In the genomic region with DNA sequence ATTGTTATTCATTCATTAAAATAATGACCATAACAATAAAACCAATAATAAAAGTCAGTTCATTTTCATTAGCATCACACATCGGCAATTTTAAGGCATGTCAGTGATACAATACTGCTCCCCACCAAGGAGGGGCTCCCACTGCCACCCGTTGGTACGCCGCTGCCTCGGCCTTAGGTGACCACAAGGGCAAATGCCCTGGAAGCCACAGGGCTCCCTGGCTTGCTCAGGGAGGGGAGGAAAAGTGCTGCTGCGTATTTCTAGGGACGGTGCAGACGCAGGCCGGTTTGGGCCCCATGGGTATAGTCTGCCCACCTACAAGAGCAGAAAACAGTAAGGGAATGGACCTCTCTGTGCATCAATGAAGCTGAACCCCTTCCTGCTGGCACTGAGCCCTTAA, we compare ENCODE assay signal across 19 cellular contexts.
A peak's percentile ranks its signal among the peaks of the same experiment; 100 is the strongest.
DNase-seq lines count a peak whose midpoint lies in the region; ATAC-seq and TF ChIP-seq lines count a peak whose summit lies in the region.
"Had no signal": no experiment of that assay in that cellular context is flagged by ENCODE, and none has a peak within 500 bp of the region (broad histone marks: within the 10 kb centered on the region; RNA-seq: fewer than 3 reads in every experiment).

No MANE protein-coding gene starts in this region.

- H3K4me3 ChIP-seq in BLaER1 treated with 17β-estradiol and CSF1 and Interleukin-3, amounts not matched to agents 10 nM and 100 nM = peak overlapping the region in 2 of 10 experiments; percentile 23 to 24; a peak in 3 of 20 replicates
- H3K4me3 ChIP-seq in neural progenitor cell = no peak overlapping the region
- H3K4me3 ChIP-seq: A549, GM23248 had no signal

- TF ChIP-seq CTCF in WTC11 (IDR thresholded peaks at IDR 0.05) = no peak
- TF ChIP-seq CTCF in neural progenitor cell (IDR thresholded peaks at IDR 0.05) = no peak

- H4K20me1 ChIP-seq in BLaER1 treated with 17β-estradiol and CSF1 and Interleukin-3, amounts not matched to agents 10 nM and 100 nM = peaks cover 0 to 39% (median 21%) of the 10 kb centered on the region in 11 experiments; a peak in 14 of 22 replicates
- peaks cover 12% of the 10 kb centered on the region for H4K20me1 ChIP-seq in neural progenitor cell (ENCODE audit: low read depth)

- no peaks in the 10 kb centered on the region for H3K9me3 ChIP-seq in BLaER1 treated with 17β-estradiol and CSF1 and Interleukin-3, amounts not matched to agents 10 nM and 100 nM (replicated peaks in 1 of 11)
- no peaks in the 10 kb centered on the region for H3K9me3 ChIP-seq in neural progenitor cell (ENCODE audit: low read depth)
- H3K9me3 ChIP-seq: A549, BE2C, Caco-2 had no signal

- POLR2A ChIA-PET in WTC11 (lab: Charles Lee) = no interaction called here

- peak; percentile 29 for ATAC-seq in WTC11
- ATAC-seq in HG03039 (IDR thresholded peaks at IDR 0.05; ENCODE audit: unreplicated experiment) = no peak
- ATAC-seq: CD8-positive, alpha-beta T cell had no signal

- H3K27me3 ChIP-seq in BLaER1 treated with 17β-estradiol and CSF1 and Interleukin-3, amounts not matched to agents 10 nM and 100 nM = peaks cover 18 to 42% (median 31%) of the 10 kb centered on the region in 11 experiments; a peak in 20 of 22 replicates
- H3K27me3 ChIP-seq in neural progenitor cell = no peaks in the 10 kb centered on the region
- H3K27me3 ChIP-seq: BE2C had no signal

- no peaks in the 10 kb centered on the region for H3K36me3 Mint-ChIP-seq in WTC11
- H3K36me3 Mint-ChIP-seq in neural progenitor cell = no peaks in the 10 kb centered on the region
- no peaks in the 10 kb centered on the region for H3K36me3 Mint-ChIP-seq in activated T-helper 2 cell treated with anti-CD3 and anti-CD28 coated beads, Interferon-gamma antibody, Interleukin-2, Interleukin-4, amounts not matched to agents 10 μg/mL and 5 μg/mL and 100 μg/mL, durations not matched to agents 14 hours and 24 hours and 36 hours (ENCODE audit: low read depth)
- no peaks in the 10 kb centered on the region for H3K36me3 Mint-ChIP-seq in T-helper 2 cell treated with Interferon-gamma antibody and Interleukin-4, amounts not matched to agents 5 μg/mL and 100 μg/mL, for 36 hours (ENCODE audit: low read depth)
- H3K36me3 Mint-ChIP-seq: CD4-positive, CD25-positive, alpha-beta regulatory T cell; CD8-positive, alpha-beta T cell had no signal

- no peak overlapping the region for H3K4me3 Mint-ChIP-seq in WTC11
- H3K4me3 Mint-ChIP-seq in neural progenitor cell = no peak overlapping the region
- H3K4me3 Mint-ChIP-seq in activated T-helper 2 cell treated with anti-CD3 and anti-CD28 coated beads, Interferon-gamma antibody, Interleukin-2, Interleukin-4, amounts not matched to agents 10 μg/mL and 5 μg/mL and 100 μg/mL, durations not matched to agents 14 hours and 24 hours and 36 hours (ENCODE audit: low read depth) = no peak overlapping the region
- H3K4me3 Mint-ChIP-seq in T-helper 2 cell treated with Interferon-gamma antibody and Interleukin-4, amounts not matched to agents 5 μg/mL and 100 μg/mL, for 36 hours = no peak overlapping the region
- H3K4me3 Mint-ChIP-seq: CD4-positive, CD25-positive, alpha-beta regulatory T cell; CD8-positive, alpha-beta T cell had no signal

- H3K79me2 ChIP-seq in neural progenitor cell (ENCODE audit: low read depth) = no peaks in the 10 kb centered on the region

- peaks cover 19 to 71% (median 62%) of the 10 kb centered on the region in 10 experiments for H3K4me1 ChIP-seq in BLaER1 treated with 17β-estradiol and CSF1 and Interleukin-3, amounts not matched to agents 10 nM and 100 nM
- peaks cover 32% of the 10 kb centered on the region for H3K4me1 ChIP-seq in neural progenitor cell
- H3K4me1 ChIP-seq: A549, BE2C, Caco-2 had no signal

- no peak overlapping the region for H3K27ac ChIP-seq in BLaER1 treated with 17β-estradiol and CSF1 and Interleukin-3, amounts not matched to agents 10 nM and 100 nM
- H3K27ac ChIP-seq in neural progenitor cell = no peak overlapping the region
- H3K27ac ChIP-seq: A549, C4-2B, GM23248 had no signal

- H3K27ac Mint-ChIP-seq in WTC11 (no peak overlapping the region), neural progenitor cell (peak overlapping the region; percentile 84)
- H3K27ac Mint-ChIP-seq in activated T-helper 2 cell treated with anti-CD3 and anti-CD28 coated beads, Interferon-gamma antibody, Interleukin-2, Interleukin-4, amounts not matched to agents 10 μg/mL and 5 μg/mL and 100 μg/mL, durations not matched to agents 14 hours and 24 hours and 36 hours = no peak overlapping the region
- no peak overlapping the region for H3K27ac Mint-ChIP-seq in T-helper 2 cell treated with Interferon-gamma antibody and Interleukin-4, amounts not matched to agents 5 μg/mL and 100 μg/mL, for 36 hours
- H3K27ac Mint-ChIP-seq: CD4-positive, CD25-positive, alpha-beta regulatory T cell; CD8-positive, alpha-beta T cell had no signal

- no peaks in the 10 kb centered on the region for H3K9me3 Mint-ChIP-seq in WTC11
- peaks cover 6% of the 10 kb centered on the region for H3K9me3 Mint-ChIP-seq in neural progenitor cell
- H3K9me3 Mint-ChIP-seq in activated T-helper 2 cell treated with anti-CD3 and anti-CD28 coated beads, Interferon-gamma antibody, Interleukin-2, Interleukin-4, amounts not matched to agents 10 μg/mL and 5 μg/mL and 100 μg/mL, durations not matched to agents 14 hours and 24 hours and 36 hours = no peaks in the 10 kb centered on the region
- no peaks in the 10 kb centered on the region for H3K9me3 Mint-ChIP-seq in T-helper 2 cell treated with Interferon-gamma antibody and Interleukin-4, amounts not matched to agents 5 μg/mL and 100 μg/mL, for 36 hours
- H3K9me3 Mint-ChIP-seq: CD4-positive, CD25-positive, alpha-beta regulatory T cell; CD8-positive, alpha-beta T cell had no signal

- peaks cover 20% of the 10 kb centered on the region for H3F3A ChIP-seq in neural progenitor cell (ENCODE audit: low read depth)

- peak overlapping the region in 1 of 11 experiments; percentile 48; a peak in 2 of 22 replicates for H3K9ac ChIP-seq in BLaER1 treated with 17β-estradiol and CSF1 and Interleukin-3, amounts not matched to agents 10 nM and 100 nM
- no peak overlapping the region for H3K9ac ChIP-seq in neural progenitor cell
- H3K9ac ChIP-seq: GM23248 had no signal

- H3K36me3 ChIP-seq in BLaER1 treated with 17β-estradiol and CSF1 and Interleukin-3, amounts not matched to agents 10 nM and 100 nM = no peaks in the 10 kb centered on the region
- no peaks in the 10 kb centered on the region for H3K36me3 ChIP-seq in neural progenitor cell
- H3K36me3 ChIP-seq: BE2C had no signal

- intact Hi-C loops in activated T-helper 2 cell treated with anti-CD3 and anti-CD28 coated beads, Interferon-gamma antibody, Interleukin-2, Interleukin-4, amounts not matched to agents 10 μg/mL and 5 μg/mL and 100 μg/mL, durations not matched to agents 14 hours and 24 hours and 36 hours (cut with micrococcal nuclease) = no loop called here

- H3K4me1 Mint-ChIP-seq in WTC11 = peaks cover 35% of the 10 kb centered on the region
- H3K4me1 Mint-ChIP-seq in neural progenitor cell = peaks cover 62% of the 10 kb centered on the region
- peaks cover 2% of the 10 kb centered on the region for H3K4me1 Mint-ChIP-seq in activated T-helper 2 cell treated with anti-CD3 and anti-CD28 coated beads, Interferon-gamma antibody, Interleukin-2, Interleukin-4, amounts not matched to agents 10 μg/mL and 5 μg/mL and 100 μg/mL, durations not matched to agents 14 hours and 24 hours and 36 hours (ENCODE audit: low read depth)
- peaks cover 2% of the 10 kb centered on the region for H3K4me1 Mint-ChIP-seq in T-helper 2 cell treated with Interferon-gamma antibody and Interleukin-4, amounts not matched to agents 5 μg/mL and 100 μg/mL, for 36 hours (ENCODE audit: low read depth)

- H3K27me3 Mint-ChIP-seq in WTC11 (ENCODE audit: low read depth) (no peaks in the 10 kb centered on the region), neural progenitor cell (ENCODE audit: insufficient read depth, low read depth) (peaks cover 56% of the 10 kb centered on the region)
- H3K27me3 Mint-ChIP-seq in activated T-helper 2 cell treated with anti-CD3 and anti-CD28 coated beads, Interferon-gamma antibody, Interleukin-2, Interleukin-4, amounts not matched to agents 10 μg/mL and 5 μg/mL and 100 μg/mL, durations not matched to agents 14 hours and 24 hours and 36 hours (ENCODE audit: low read depth) = peaks cover 18% of the 10 kb centered on the region
- H3K27me3 Mint-ChIP-seq in T-helper 2 cell treated with Interferon-gamma antibody and Interleukin-4, amounts not matched to agents 5 μg/mL and 100 μg/mL, for 36 hours (ENCODE audit: low read depth) = peaks cover 16% of the 10 kb centered on the region

- CTCF ChIA-PET in WTC11 (lab: Charles Lee) = interaction anchor here (1.1 kb wide), 1 partner anchor 33 kb away, joined by 3 read pairs; no protein-coding TSS in a partner anchor

- DNase-seq in WTC11 (ENCODE audit: low spot score) (no peak), neural progenitor cell (ENCODE audit: low spot score) (no peak)
- no peak for DNase-seq in activated T-helper 2 cell treated with anti-CD3 and anti-CD28 coated beads, Interferon-gamma antibody, Interleukin-2, Interleukin-4, amounts not matched to agents 10 μg/mL and 5 μg/mL and 100 μg/mL, durations not matched to agents 14 hours and 24 hours and 36 hours (ENCODE audit: low spot score)
- DNase-seq in T-helper 2 cell treated with Interferon-gamma antibody and Interleukin-4, amounts not matched to agents 5 μg/mL and 100 μg/mL, for 36 hours (ENCODE audit: low spot score) = no peak
- DNase-seq: 8988T; ACHN; AML-193; BE2C; Caco-2; CD4-positive, CD25-positive, alpha-beta regulatory T cell; CD8-positive, alpha-beta T cell; DMS153; DND-41; GM23248; HCEC 1CT had no signal

- peak overlapping the region; percentile 2 to 94 (median 85); a peak in 20 of 22 replicates for H3K4me2 ChIP-seq in BLaER1 treated with 17β-estradiol and CSF1 and Interleukin-3, amounts not matched to agents 10 nM and 100 nM
- H3K4me2 ChIP-seq in neural progenitor cell = no peak overlapping the region
- H3K4me2 ChIP-seq: A549 had no signal

- H2AFZ ChIP-seq in neural progenitor cell (replicated peaks) = no peak overlapping the region
- H2AFZ ChIP-seq: GM23248 had no signal

TF ChIP-seq in WTC11, 78 proteins besides CTCF, POLR2A, EP300 and RAD21 (continues in another document):
- TF ChIP-seq MLX (CRISPR knock-in tag; IDR thresholded peaks at IDR 0.05) (no peak), ZNF671 (CRISPR knock-in tag; IDR thresholded peaks at IDR 0.05) (no peak), NFATC4 (CRISPR knock-in tag; IDR thresholded peaks at IDR 0.05) (no peak), ZNF423 (CRISPR knock-in tag; IDR thresholded peaks at IDR 0.05) (no peak), ZBTB21 (CRISPR knock-in tag; IDR thresholded peaks at IDR 0.05; ENCODE audit: borderline replicate concordance) (no peak)
